In genomic region chr7:98051118-98051744, GRCh38 we compare ENCODE assay signal across 8 cellular contexts. TPM values are rescaled to one million over a fixed set of nuclear protein-coding genes. Genes with fewer than 3 reads are reported as not detected.
DNase-seq lines count a peak whose midpoint lies in the region; ATAC-seq, FAIRE-seq and TF ChIP-seq lines count a peak whose summit lies in the region.

No MANE protein-coding gene starts in this region.

- no peaks in the 10 kb centered on the region for H3K9me3 Mint-ChIP-seq in activated naive CD4-positive, alpha-beta T cell treated with anti-CD3 and anti-CD28 coated beads, Interleukin-2, amount 50 U/mL, for 24 hours

- no peak overlapping the region for H3K27ac ChIP-seq in OCI-LY7 (ENCODE audit: low read depth, low read length, poor library complexity, severe bottlenecking)

- no peaks in the 10 kb centered on the region for H3K36me3 Mint-ChIP-seq in activated naive CD4-positive, alpha-beta T cell treated with anti-CD3 and anti-CD28 coated beads, Interleukin-2, amount 50 U/mL, for 24 hours

- no peak for FAIRE-seq in H54 (lab: Jason Lieb, UNC)

- POLR2A ChIA-PET in OCI-LY7 (lab: Charles Lee): interaction anchor here (0.7 kb wide), 1 partner anchor 30 kb away, joined by 3 read pairs; no protein-coding TSS in a partner anchor

- TF ChIP-seq POLR2A in H54 (IDR thresholded peaks at IDR 0.05; ENCODE audit: low read depth, low read length): no peak

- CTCF ChIA-PET in OCI-LY7 (lab: Charles Lee; ENCODE audit: unreplicated experiment): no interaction called here

- H3K79me2 ChIP-seq in OCI-LY7 (ENCODE audit: insufficient read depth, low read depth, low read length): no peaks in the 10 kb centered on the region

- H3K4me2 ChIP-seq in OCI-LY7 (ENCODE audit: low read length): peak overlapping the region; percentile 46

- no peaks in the 10 kb centered on the region for H3K9me3 ChIP-seq in OCI-LY7 (ENCODE audit: low read length)

- H3K4me3 Mint-ChIP-seq in activated naive CD4-positive, alpha-beta T cell treated with anti-CD3 and anti-CD28 coated beads, Interleukin-2, amount 50 U/mL, for 24 hours: peak overlapping the region; percentile 33

- H2AFZ ChIP-seq in OCI-LY7 (ENCODE audit: low read length): peak overlapping the region; percentile 87; the same call in 1 of the 2 replicates

- BruUV-seq in OCI-LY7 (replicated peaks; lab: Mats Ljungman, UMichigan): no TSS peak

- no peaks in the 10 kb centered on the region for H4K20me1 ChIP-seq in OCI-LY7 (ENCODE audit: insufficient read depth, low read length)

- H3K9me2 ChIP-seq in OCI-LY7 (ENCODE audit: insufficient read depth, low read length): no peaks in the 10 kb centered on the region

- no peak overlapping the region for H3K4me3 ChIP-seq in OCI-LY7 (ENCODE audit: low read depth, low read length, poor library complexity, severe bottlenecking)

- H3K27me3 Mint-ChIP-seq in activated naive CD4-positive, alpha-beta T cell treated with anti-CD3 and anti-CD28 coated beads, Interleukin-2, amount 50 U/mL, for 24 hours: no peaks in the 10 kb centered on the region

- peak; percentile 50 for ATAC-seq in GM19397 (IDR thresholded peaks at IDR 0.05; ENCODE audit: unreplicated experiment)
- ATAC-seq in GM18873 (IDR thresholded peaks at IDR 0.05; ENCODE audit: low FRiP score, unreplicated experiment): no peak
- ATAC-seq in GM21528 (IDR thresholded peaks at IDR 0.05; ENCODE audit: low FRiP score, unreplicated experiment): no peak

- H3K36me3 ChIP-seq in OCI-LY7 (ENCODE audit: insufficient read depth, low read length): no peaks in the 10 kb centered on the region

- DNase-seq in OCI-LY7 (ENCODE audit: low spot score) (peak; percentile 59), retina (peak; percentile 64), GM19240 (ENCODE audit: insufficient read length, low spot score) (no peak), H54 (ENCODE audit: insufficient read length, low spot score) (no peak)

- peaks cover 8% of the 10 kb centered on the region for H3K4me1 ChIP-seq in OCI-LY7 (ENCODE audit: insufficient read depth, low read length, poor library complexity, severe bottlenecking)

- no peak overlapping the region for H3K27ac Mint-ChIP-seq in activated naive CD4-positive, alpha-beta T cell treated with anti-CD3 and anti-CD28 coated beads, Interleukin-2, amount 50 U/mL, for 24 hours

- peaks cover 8% of the 10 kb centered on the region for H3K4me1 Mint-ChIP-seq in activated naive CD4-positive, alpha-beta T cell treated with anti-CD3 and anti-CD28 coated beads, Interleukin-2, amount 50 U/mL, for 24 hours

- no peak for TF ChIP-seq CTCF in OCI-LY7 (conservative IDR thresholded peaks at IDR 0.05; ENCODE audit: low read length)

- intact Hi-C loops in OCI-LY7 (cut with micrococcal nuclease; ENCODE audit: unreplicated experiment): no loop called here

RNA-seq across cellular contexts. Expression of gene LMTK2, which starts 55.4 kb away (rescaled TPM):
- total RNA-seq in OCI-LY7 (2014; rRNA removed; shearing (Covaris generic)): 9.1 and 10.0 TPM in 2 replicates
- 17.5 and 18.3 TPM in 2 replicates for total RNA-seq in OCI-LY7 (2022)

Comparison
In these comparisons a context has a peak if more than half of its experiments do, and no peak if none do; other contexts are left out.
1. DNase-seq: peak in OCI-LY7 (single experiment) and retina (single experiment); none in GM19240 (single experiment) and H54 (single experiment).